In the genomic region with DNA sequence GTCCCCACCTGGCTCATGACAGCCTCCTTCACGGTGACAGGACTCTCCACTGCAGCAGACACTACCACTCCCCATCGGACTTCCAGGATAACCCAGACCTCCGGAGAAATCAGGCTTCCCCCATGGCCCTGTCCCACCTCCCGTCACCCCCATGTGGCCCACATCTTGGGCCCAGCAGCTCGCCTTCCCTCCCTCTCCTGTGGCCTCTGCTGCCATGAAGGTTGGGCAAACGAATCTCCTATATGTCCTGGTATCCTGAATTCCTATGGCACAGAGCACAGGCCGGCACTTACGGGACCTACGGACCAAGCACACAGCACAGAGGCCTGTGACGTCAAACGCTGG, we compare ENCODE assay signal across 1 cellular context.
TF ChIP-seq lines count a peak whose summit lies in the region.

No MANE protein-coding gene starts in this region.

TF ChIP-seq in H1, 55 proteins besides CTCF, POLR2A, EP300 and RAD21:
- TF ChIP-seq RBBP5 (IDR thresholded peaks at IDR 0.05; ENCODE audit: borderline replicate concordance, low read depth, low read length) (no peak), TAF7 (optimal IDR thresholded peaks at IDR 0.05; ENCODE audit: borderline replicate concordance, low read depth, low read length) (no peak), TAF1 (IDR thresholded peaks at IDR 0.05; ENCODE audit: low read depth, low read length) (no peak), KDM5A (IDR thresholded peaks at IDR 0.05; ENCODE audit: low read length) (no peak), CEBPB (IDR thresholded peaks at IDR 0.05; ENCODE audit: low read depth, low read length) (no peak), MAFK (IDR thresholded peaks at IDR 0.05; ENCODE audit: low read depth, low read length) (no peak), POU5F1 (IDR thresholded peaks at IDR 0.05; ENCODE audit: low read depth, low read length) (no peak), CBX8 (IDR thresholded peaks at IDR 0.05; ENCODE audit: borderline replicate concordance, low read depth, low read length) (no peak), CREB1 (IDR thresholded peaks at IDR 0.05) (no peak), JUND (IDR thresholded peaks at IDR 0.05; ENCODE audit: low read length) (no peak), KDM4A (IDR thresholded peaks at IDR 0.05; ENCODE audit: low read depth, low read length, severe bottlenecking) (no peak)
- TF ChIP-seq, protein P1, sequence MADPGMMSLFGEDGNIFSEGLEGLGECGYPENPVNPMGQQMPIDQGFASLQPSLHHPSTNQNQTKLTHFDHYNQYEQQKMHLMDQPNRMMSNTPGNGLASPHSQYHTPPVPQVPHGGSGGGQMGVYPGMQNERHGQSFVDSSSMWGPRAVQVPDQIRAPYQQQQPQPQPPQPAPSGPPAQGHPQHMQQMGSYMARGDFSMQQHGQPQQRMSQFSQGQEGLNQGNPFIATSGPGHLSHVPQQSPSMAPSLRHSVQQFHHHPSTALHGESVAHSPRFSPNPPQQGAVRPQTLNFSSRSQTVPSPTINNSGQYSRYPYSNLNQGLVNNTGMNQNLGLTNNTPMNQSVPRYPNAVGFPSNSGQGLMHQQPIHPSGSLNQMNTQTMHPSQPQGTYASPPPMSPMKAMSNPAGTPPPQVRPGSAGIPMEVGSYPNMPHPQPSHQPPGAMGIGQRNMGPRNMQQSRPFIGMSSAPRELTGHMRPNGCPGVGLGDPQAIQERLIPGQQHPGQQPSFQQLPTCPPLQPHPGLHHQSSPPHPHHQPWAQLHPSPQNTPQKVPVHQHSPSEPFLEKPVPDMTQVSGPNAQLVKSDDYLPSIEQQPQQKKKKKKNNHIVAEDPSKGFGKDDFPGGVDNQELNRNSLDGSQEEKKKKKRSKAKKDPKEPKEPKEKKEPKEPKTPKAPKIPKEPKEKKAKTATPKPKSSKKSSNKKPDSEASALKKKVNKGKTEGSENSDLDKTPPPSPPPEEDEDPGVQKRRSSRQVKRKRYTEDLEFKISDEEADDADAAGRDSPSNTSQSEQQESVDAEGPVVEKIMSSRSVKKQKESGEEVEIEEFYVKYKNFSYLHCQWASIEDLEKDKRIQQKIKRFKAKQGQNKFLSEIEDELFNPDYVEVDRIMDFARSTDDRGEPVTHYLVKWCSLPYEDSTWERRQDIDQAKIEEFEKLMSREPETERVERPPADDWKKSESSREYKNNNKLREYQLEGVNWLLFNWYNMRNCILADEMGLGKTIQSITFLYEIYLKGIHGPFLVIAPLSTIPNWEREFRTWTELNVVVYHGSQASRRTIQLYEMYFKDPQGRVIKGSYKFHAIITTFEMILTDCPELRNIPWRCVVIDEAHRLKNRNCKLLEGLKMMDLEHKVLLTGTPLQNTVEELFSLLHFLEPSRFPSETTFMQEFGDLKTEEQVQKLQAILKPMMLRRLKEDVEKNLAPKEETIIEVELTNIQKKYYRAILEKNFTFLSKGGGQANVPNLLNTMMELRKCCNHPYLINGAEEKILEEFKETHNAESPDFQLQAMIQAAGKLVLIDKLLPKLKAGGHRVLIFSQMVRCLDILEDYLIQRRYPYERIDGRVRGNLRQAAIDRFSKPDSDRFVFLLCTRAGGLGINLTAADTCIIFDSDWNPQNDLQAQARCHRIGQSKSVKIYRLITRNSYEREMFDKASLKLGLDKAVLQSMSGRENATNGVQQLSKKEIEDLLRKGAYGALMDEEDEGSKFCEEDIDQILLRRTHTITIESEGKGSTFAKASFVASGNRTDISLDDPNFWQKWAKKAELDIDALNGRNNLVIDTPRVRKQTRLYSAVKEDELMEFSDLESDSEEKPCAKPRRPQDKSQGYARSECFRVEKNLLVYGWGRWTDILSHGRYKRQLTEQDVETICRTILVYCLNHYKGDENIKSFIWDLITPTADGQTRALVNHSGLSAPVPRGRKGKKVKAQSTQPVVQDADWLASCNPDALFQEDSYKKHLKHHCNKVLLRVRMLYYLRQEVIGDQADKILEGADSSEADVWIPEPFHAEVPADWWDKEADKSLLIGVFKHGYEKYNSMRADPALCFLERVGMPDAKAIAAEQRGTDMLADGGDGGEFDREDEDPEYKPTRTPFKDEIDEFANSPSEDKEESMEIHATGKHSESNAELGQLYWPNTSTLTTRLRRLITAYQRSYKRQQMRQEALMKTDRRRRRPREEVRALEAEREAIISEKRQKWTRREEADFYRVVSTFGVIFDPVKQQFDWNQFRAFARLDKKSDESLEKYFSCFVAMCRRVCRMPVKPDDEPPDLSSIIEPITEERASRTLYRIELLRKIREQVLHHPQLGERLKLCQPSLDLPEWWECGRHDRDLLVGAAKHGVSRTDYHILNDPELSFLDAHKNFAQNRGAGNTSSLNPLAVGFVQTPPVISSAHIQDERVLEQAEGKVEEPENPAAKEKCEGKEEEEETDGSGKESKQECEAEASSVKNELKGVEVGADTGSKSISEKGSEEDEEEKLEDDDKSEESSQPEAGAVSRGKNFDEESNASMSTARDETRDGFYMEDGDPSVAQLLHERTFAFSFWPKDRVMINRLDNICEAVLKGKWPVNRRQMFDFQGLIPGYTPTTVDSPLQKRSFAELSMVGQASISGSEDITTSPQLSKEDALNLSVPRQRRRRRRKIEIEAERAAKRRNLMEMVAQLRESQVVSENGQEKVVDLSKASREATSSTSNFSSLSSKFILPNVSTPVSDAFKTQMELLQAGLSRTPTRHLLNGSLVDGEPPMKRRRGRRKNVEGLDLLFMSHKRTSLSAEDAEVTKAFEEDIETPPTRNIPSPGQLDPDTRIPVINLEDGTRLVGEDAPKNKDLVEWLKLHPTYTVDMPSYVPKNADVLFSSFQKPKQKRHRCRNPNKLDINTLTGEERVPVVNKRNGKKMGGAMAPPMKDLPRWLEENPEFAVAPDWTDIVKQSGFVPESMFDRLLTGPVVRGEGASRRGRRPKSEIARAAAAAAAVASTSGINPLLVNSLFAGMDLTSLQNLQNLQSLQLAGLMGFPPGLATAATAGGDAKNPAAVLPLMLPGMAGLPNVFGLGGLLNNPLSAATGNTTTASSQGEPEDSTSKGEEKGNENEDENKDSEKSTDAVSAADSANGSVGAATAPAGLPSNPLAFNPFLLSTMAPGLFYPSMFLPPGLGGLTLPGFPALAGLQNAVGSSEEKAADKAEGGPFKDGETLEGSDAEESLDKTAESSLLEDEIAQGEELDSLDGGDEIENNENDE (IDR thresholded peaks at IDR 0.05; ENCODE audit: insufficient replicate concordance, low read length): no peak
